In the genomic region with DNA sequence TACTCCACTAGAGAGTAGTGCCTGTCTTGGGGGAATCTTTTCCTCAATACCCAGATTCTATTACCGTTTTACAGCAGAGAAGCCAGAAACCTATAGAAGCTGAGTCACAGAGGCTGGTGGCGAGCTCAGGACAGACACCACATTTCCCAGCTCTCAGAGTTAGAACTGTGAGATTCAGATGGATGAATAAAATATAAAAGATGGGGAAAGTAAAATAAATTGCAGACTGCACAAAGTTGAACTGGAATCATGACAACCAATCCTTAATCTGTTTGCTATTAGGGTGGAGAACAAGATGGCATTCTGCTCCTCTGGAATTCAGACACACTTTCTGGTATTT, we compare ENCODE assay signal across 1 cellular context.
TF ChIP-seq lines count a peak whose summit lies in the region.

No MANE protein-coding gene starts in this region.

TF ChIP-seq in K562, 482 proteins besides CTCF, POLR2A, EP300 and RAD21 (continued from another document):
- TF ChIP-seq, protein P1, sequence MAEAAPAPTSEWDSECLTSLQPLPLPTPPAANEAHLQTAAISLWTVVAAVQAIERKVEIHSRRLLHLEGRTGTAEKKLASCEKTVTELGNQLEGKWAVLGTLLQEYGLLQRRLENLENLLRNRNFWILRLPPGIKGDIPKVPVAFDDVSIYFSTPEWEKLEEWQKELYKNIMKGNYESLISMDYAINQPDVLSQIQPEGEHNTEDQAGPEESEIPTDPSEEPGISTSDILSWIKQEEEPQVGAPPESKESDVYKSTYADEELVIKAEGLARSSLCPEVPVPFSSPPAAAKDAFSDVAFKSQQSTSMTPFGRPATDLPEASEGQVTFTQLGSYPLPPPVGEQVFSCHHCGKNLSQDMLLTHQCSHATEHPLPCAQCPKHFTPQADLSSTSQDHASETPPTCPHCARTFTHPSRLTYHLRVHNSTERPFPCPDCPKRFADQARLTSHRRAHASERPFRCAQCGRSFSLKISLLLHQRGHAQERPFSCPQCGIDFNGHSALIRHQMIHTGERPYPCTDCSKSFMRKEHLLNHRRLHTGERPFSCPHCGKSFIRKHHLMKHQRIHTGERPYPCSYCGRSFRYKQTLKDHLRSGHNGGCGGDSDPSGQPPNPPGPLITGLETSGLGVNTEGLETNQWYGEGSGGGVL (CRISPR knock-in tag; IDR thresholded peaks at IDR 0.05) = no peak
- TF ChIP-seq HDAC8 (tag; IDR thresholded peaks at IDR 0.05) (peak; percentile 94), ZNF324 (CRISPR knock-in tag; IDR thresholded peaks at IDR 0.05) (peak; percentile 3; the same call in 1 of the 2 replicates), SMARCE1 (IDR thresholded peaks at IDR 0.05) (no peak), ZNF444 (CRISPR knock-in tag; IDR thresholded peaks at IDR 0.05) (no peak), CEBPB (tag; IDR thresholded peaks at IDR 0.05) (no peak), ZNF717 (CRISPR knock-in tag; IDR thresholded peaks at IDR 0.05) (peak; percentile 94; the same call in 1 of the 2 replicates), ZNF408 (CRISPR knock-in tag; IDR thresholded peaks at IDR 0.05; ENCODE audit: low read depth) (no peak), NELFE (IDR thresholded peaks at IDR 0.05; ENCODE audit: insufficient read depth, insufficient read length) (no peak), SMARCB1 (IDR thresholded peaks at IDR 0.05; ENCODE audit: insufficient read length, low read depth) (no peak), ZNF766 (CRISPR knock-in tag; conservative IDR thresholded peaks at IDR 0.05) (peak; percentile 77), STAT5A (IDR thresholded peaks at IDR 0.05; ENCODE audit: borderline replicate concordance, low read length) (no peak), ZNF175 (CRISPR knock-in tag; IDR thresholded peaks at IDR 0.05; ENCODE audit: low read depth) (peak; percentile 93), CEBPG (CRISPR knock-in tag; IDR thresholded peaks at IDR 0.05) (no peak), CEBPG (tag; conservative IDR thresholded peaks at IDR 0.05 in 1 of 2, IDR thresholded peaks at IDR 0.05 in 1 of 2) (0 out of 4 replicates have a peak, but pooled peaks of 1 of the 2 experiments have one; percentile 36), BRCA1 (IDR thresholded peaks at IDR 0.05) (no peak), BRCA1 (CRISPR knock-in tag; IDR thresholded peaks at IDR 0.05) (no peak), ETV1 (tag; conservative IDR thresholded peaks at IDR 0.05; ENCODE audit: low read depth) (no peak), SREBF1 (IDR thresholded peaks at IDR 0.05; ENCODE audit: borderline replicate concordance, low read depth, low read length) (no peak), ZNF57 (CRISPR knock-in tag; IDR thresholded peaks at IDR 0.05) (no peak), ZNF644 (tag; IDR thresholded peaks at IDR 0.05; ENCODE audit: low read depth) (peak; percentile 44), ZNF3 (CRISPR knock-in tag; IDR thresholded peaks at IDR 0.05) (peak; percentile 91; the same call in 1 of the 2 replicates), SRSF9 (IDR thresholded peaks at IDR 0.05; ENCODE audit: borderline replicate concordance, low read depth, low read length) (no peak), NFYB (IDR thresholded peaks at IDR 0.05; ENCODE audit: extremely low read depth, insufficient read length) (no peak), ZNF551 (CRISPR knock-in tag; IDR thresholded peaks at IDR 0.05) (peak; percentile 61; the same call in 1 of the 2 replicates), TRIM24 (IDR thresholded peaks at IDR 0.05) (no peak), RBM22 (IDR thresholded peaks at IDR 0.05; ENCODE audit: low read depth, low read length, poor library complexity, severe bottlenecking) (no peak), RBM14 (IDR thresholded peaks at IDR 0.05; ENCODE audit: borderline replicate concordance, insufficient read depth, low read depth, low read length) (no peak), NCOA6 (IDR thresholded peaks at IDR 0.05) (no peak), MEF2A (IDR thresholded peaks at IDR 0.05; ENCODE audit: control insufficient read depth, low read depth, low read length) (no peak), U2AF1 (optimal IDR thresholded peaks at IDR 0.05; ENCODE audit: low read depth, low read length) (no peak), PHF20 (IDR thresholded peaks at IDR 0.05; ENCODE audit: partially characterized antibody) (no peak), MAZ (CRISPR knock-in tag; conservative IDR thresholded peaks at IDR 0.05 in 1 of 2, IDR thresholded peaks at IDR 0.05 in 1 of 2) (no peak)
- TF ChIP-seq, protein P2, sequence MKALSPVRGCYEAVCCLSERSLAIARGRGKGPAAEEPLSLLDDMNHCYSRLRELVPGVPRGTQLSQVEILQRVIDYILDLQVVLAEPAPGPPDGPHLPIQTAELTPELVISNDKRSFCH (CRISPR knock-in tag; IDR thresholded peaks at IDR 0.05) = no peak
- TF ChIP-seq, protein P2 (tag; IDR thresholded peaks at IDR 0.05) = no peak; the same call in 1 of the 2 replicates
- TF ChIP-seq, protein P3, sequence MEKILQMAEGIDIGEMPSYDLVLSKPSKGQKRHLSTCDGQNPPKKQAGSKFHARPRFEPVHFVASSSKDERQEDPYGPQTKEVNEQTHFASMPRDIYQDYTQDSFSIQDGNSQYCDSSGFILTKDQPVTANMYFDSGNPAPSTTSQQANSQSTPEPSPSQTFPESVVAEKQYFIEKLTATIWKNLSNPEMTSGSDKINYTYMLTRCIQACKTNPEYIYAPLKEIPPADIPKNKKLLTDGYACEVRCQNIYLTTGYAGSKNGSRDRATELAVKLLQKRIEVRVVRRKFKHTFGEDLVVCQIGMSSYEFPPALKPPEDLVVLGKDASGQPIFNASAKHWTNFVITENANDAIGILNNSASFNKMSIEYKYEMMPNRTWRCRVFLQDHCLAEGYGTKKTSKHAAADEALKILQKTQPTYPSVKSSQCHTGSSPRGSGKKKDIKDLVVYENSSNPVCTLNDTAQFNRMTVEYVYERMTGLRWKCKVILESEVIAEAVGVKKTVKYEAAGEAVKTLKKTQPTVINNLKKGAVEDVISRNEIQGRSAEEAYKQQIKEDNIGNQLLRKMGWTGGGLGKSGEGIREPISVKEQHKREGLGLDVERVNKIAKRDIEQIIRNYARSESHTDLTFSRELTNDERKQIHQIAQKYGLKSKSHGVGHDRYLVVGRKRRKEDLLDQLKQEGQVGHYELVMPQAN (IDR thresholded peaks at IDR 0.05; ENCODE audit: borderline replicate concordance) = no peak
- TF ChIP-seq, protein P4, sequence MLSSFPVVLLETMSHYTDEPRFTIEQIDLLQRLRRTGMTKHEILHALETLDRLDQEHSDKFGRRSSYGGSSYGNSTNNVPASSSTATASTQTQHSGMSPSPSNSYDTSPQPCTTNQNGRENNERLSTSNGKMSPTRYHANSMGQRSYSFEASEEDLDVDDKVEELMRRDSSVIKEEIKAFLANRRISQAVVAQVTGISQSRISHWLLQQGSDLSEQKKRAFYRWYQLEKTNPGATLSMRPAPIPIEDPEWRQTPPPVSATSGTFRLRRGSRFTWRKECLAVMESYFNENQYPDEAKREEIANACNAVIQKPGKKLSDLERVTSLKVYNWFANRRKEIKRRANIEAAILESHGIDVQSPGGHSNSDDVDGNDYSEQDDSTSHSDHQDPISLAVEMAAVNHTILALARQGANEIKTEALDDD (IDR thresholded peaks at IDR 0.05) = no peak
- TF ChIP-seq, protein P5, sequence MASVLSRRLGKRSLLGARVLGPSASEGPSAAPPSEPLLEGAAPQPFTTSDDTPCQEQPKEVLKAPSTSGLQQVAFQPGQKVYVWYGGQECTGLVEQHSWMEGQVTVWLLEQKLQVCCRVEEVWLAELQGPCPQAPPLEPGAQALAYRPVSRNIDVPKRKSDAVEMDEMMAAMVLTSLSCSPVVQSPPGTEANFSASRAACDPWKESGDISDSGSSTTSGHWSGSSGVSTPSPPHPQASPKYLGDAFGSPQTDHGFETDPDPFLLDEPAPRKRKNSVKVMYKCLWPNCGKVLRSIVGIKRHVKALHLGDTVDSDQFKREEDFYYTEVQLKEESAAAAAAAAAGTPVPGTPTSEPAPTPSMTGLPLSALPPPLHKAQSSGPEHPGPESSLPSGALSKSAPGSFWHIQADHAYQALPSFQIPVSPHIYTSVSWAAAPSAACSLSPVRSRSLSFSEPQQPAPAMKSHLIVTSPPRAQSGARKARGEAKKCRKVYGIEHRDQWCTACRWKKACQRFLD (CRISPR knock-in tag; IDR thresholded peaks at IDR 0.05) = peak; percentile 97; the same call in 1 of the 2 replicates
- TF ChIP-seq, protein P6, sequence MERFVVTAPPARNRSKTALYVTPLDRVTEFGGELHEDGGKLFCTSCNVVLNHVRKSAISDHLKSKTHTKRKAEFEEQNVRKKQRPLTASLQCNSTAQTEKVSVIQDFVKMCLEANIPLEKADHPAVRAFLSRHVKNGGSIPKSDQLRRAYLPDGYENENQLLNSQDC (CRISPR knock-in tag; IDR thresholded peaks at IDR 0.05) = 0 out of 2 replicates have a peak, but pooled peaks have one; percentile 58
- TF ChIP-seq, protein P7, sequence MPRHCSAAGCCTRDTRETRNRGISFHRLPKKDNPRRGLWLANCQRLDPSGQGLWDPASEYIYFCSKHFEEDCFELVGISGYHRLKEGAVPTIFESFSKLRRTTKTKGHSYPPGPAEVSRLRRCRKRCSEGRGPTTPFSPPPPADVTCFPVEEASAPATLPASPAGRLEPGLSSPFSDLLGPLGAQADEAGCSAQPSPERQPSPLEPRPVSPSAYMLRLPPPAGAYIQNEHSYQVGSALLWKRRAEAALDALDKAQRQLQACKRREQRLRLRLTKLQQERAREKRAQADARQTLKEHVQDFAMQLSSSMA (CRISPR knock-in tag; IDR thresholded peaks at IDR 0.05) = peak; percentile 93; the same call in 1 of the 2 replicates
TF ChIP-seq in K562: peak in this region for 30.
